ENCODE assay signal across 1 cellular context in the genomic region with DNA sequence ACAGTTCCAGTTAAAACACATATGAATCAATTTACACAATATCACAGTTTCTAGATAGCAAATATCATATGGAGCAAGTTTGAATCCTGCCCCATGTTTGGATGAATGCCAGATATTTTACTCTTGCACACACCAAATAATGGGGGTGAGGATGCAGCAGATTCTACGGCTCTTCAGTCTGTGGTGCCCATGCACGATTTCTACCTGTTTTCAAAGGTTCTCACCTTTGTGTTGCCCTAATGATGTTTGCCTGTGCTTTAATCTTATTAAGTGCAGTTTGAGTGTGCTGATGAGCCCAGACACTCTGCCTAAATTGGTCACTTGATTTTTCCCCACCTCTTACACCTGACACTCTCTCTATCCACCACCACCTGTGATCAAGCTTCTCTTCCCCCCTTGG.
TF ChIP-seq lines count a peak whose summit lies in the region.

No MANE protein-coding gene starts in this region.

TF ChIP-seq in WTC11, 78 proteins besides CTCF, POLR2A, EP300 and RAD21 (continued from another document):
- TF ChIP-seq, protein P1, sequence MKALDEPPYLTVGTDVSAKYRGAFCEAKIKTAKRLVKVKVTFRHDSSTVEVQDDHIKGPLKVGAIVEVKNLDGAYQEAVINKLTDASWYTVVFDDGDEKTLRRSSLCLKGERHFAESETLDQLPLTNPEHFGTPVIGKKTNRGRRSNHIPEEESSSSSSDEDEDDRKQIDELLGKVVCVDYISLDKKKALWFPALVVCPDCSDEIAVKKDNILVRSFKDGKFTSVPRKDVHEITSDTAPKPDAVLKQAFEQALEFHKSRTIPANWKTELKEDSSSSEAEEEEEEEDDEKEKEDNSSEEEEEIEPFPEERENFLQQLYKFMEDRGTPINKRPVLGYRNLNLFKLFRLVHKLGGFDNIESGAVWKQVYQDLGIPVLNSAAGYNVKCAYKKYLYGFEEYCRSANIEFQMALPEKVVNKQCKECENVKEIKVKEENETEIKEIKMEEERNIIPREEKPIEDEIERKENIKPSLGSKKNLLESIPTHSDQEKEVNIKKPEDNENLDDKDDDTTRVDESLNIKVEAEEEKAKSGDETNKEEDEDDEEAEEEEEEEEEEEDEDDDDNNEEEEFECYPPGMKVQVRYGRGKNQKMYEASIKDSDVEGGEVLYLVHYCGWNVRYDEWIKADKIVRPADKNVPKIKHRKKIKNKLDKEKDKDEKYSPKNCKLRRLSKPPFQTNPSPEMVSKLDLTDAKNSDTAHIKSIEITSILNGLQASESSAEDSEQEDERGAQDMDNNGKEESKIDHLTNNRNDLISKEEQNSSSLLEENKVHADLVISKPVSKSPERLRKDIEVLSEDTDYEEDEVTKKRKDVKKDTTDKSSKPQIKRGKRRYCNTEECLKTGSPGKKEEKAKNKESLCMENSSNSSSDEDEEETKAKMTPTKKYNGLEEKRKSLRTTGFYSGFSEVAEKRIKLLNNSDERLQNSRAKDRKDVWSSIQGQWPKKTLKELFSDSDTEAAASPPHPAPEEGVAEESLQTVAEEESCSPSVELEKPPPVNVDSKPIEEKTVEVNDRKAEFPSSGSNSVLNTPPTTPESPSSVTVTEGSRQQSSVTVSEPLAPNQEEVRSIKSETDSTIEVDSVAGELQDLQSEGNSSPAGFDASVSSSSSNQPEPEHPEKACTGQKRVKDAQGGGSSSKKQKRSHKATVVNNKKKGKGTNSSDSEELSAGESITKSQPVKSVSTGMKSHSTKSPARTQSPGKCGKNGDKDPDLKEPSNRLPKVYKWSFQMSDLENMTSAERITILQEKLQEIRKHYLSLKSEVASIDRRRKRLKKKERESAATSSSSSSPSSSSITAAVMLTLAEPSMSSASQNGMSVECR (CRISPR knock-in tag; IDR thresholded peaks at IDR 0.05; ENCODE audit: borderline replicate concordance) = no peak
- no peak for TF ChIP-seq ZNF317 (CRISPR knock-in tag; IDR thresholded peaks at IDR 0.05; ENCODE audit: borderline replicate concordance, low read depth)
- no peak for TF ChIP-seq HMGA2 (CRISPR knock-in tag; IDR thresholded peaks at IDR 0.05)
- TF ChIP-seq, protein P2, sequence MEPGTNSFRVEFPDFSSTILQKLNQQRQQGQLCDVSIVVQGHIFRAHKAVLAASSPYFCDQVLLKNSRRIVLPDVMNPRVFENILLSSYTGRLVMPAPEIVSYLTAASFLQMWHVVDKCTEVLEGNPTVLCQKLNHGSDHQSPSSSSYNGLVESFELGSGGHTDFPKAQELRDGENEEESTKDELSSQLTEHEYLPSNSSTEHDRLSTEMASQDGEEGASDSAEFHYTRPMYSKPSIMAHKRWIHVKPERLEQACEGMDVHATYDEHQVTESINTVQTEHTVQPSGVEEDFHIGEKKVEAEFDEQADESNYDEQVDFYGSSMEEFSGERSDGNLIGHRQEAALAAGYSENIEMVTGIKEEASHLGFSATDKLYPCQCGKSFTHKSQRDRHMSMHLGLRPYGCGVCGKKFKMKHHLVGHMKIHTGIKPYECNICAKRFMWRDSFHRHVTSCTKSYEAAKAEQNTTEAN (CRISPR knock-in tag; IDR thresholded peaks at IDR 0.05) = no peak
- no peak for TF ChIP-seq ZNF232 (CRISPR knock-in tag; IDR thresholded peaks at IDR 0.05)
- TF ChIP-seq CBFB (CRISPR knock-in tag; IDR thresholded peaks at IDR 0.05; ENCODE audit: low read depth) = no peak
- no peak for TF ChIP-seq GRHL2 (CRISPR knock-in tag; IDR thresholded peaks at IDR 0.05; ENCODE audit: insufficient replicate concordance, severe bottlenecking)
- TF ChIP-seq, protein P3, sequence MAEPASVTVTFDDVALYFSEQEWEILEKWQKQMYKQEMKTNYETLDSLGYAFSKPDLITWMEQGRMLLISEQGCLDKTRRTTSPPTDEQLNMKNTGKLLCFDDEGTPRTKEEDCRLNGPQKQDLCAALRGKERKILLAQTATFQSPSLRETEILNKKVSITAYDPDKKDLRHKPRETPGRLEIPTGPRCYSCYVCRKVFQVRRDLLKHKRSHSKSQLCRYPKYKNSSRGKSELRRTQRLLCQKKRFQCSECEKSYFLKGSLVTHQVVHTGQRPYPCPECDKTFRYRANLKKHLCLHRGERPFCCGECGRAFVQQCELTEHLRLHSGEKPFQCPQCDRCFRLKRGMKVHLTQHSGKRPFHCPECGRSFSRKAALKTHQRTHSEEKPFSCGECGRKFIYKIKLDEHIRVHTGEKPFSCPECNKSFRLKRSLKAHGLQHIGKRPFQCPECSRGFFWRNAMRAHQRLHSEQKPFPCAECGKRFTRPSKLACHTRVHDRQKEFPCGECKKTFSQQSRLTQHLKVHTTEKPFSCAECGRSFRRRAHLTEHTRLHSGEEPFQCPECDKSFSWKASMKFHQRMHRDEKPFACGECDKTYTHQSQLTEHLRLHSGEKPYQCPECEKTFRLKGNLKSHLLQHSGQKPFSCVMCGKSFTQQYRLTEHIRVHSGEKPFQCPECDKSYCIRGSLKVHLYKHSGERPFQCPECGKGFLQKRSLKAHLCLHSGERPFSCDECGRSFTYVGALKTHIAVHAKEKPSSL (CRISPR knock-in tag; conservative IDR thresholded peaks at IDR 0.05) = peak; percentile 86; the same call in 1 of the 2 replicates
- TF ChIP-seq ZNF671 (CRISPR knock-in tag; IDR thresholded peaks at IDR 0.05) = peak; percentile 84; the same call in 1 of the 2 replicates
- TF ChIP-seq, protein P4, sequence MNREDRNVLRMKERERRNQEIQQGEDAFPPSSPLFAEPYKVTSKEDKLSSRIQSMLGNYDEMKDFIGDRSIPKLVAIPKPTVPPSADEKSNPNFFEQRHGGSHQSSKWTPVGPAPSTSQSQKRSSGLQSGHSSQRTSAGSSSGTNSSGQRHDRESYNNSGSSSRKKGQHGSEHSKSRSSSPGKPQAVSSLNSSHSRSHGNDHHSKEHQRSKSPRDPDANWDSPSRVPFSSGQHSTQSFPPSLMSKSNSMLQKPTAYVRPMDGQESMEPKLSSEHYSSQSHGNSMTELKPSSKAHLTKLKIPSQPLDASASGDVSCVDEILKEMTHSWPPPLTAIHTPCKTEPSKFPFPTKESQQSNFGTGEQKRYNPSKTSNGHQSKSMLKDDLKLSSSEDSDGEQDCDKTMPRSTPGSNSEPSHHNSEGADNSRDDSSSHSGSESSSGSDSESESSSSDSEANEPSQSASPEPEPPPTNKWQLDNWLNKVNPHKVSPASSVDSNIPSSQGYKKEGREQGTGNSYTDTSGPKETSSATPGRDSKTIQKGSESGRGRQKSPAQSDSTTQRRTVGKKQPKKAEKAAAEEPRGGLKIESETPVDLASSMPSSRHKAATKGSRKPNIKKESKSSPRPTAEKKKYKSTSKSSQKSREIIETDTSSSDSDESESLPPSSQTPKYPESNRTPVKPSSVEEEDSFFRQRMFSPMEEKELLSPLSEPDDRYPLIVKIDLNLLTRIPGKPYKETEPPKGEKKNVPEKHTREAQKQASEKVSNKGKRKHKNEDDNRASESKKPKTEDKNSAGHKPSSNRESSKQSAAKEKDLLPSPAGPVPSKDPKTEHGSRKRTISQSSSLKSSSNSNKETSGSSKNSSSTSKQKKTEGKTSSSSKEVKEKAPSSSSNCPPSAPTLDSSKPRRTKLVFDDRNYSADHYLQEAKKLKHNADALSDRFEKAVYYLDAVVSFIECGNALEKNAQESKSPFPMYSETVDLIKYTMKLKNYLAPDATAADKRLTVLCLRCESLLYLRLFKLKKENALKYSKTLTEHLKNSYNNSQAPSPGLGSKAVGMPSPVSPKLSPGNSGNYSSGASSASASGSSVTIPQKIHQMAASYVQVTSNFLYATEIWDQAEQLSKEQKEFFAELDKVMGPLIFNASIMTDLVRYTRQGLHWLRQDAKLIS (CRISPR knock-in tag; IDR thresholded peaks at IDR 0.05; ENCODE audit: borderline replicate concordance) = no peak
- TF ChIP-seq NR1H2 (CRISPR knock-in tag; IDR thresholded peaks at IDR 0.05) = no peak
- TF ChIP-seq, protein P5, sequence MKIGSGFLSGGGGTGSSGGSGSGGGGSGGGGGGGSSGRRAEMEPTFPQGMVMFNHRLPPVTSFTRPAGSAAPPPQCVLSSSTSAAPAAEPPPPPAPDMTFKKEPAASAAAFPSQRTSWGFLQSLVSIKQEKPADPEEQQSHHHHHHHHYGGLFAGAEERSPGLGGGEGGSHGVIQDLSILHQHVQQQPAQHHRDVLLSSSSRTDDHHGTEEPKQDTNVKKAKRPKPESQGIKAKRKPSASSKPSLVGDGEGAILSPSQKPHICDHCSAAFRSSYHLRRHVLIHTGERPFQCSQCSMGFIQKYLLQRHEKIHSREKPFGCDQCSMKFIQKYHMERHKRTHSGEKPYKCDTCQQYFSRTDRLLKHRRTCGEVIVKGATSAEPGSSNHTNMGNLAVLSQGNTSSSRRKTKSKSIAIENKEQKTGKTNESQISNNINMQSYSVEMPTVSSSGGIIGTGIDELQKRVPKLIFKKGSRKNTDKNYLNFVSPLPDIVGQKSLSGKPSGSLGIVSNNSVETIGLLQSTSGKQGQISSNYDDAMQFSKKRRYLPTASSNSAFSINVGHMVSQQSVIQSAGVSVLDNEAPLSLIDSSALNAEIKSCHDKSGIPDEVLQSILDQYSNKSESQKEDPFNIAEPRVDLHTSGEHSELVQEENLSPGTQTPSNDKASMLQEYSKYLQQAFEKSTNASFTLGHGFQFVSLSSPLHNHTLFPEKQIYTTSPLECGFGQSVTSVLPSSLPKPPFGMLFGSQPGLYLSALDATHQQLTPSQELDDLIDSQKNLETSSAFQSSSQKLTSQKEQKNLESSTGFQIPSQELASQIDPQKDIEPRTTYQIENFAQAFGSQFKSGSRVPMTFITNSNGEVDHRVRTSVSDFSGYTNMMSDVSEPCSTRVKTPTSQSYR (CRISPR knock-in tag; IDR thresholded peaks at IDR 0.05) = no peak
- no peak for TF ChIP-seq MYBL2 (CRISPR knock-in tag; IDR thresholded peaks at IDR 0.05)
- TF ChIP-seq EMX1 (CRISPR knock-in tag; IDR thresholded peaks at IDR 0.05) = no peak
- peak; percentile 70; the same call in 1 of the 2 replicates for TF ChIP-seq PRRX2 (CRISPR knock-in tag; IDR thresholded peaks at IDR 0.05)
